Comparison of ENCODE assay signal across 9 cellular contexts in the genomic region with DNA sequence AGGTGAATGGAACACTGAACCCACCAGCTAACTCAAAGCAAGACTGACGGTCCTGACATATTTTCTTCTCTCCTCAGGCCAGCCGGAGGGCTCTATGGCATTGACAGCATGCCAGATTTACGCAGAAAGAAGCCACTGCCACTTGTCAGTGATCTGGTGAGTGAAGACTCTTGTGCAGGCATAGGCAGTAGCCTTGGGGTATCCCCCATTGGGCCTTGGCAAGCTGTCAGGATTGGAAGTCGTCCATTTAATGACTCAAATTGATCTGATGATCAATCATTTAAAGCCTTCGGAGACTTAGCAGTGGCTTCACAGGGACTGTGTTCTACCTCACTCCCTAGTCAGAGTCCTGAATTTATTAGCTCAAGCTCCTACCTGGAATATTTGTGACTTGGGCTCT.
"Had no signal": no experiment of that assay in that cellular context is flagged by ENCODE, and none has a peak within 500 bp of the region (broad histone marks: within the 10 kb centered on the region; RNA-seq: fewer than 3 reads in every experiment).

No MANE protein-coding gene starts in this region.

- H3K27ac ChIP-seq: GM23248 had no signal

- H3K4me2 ChIP-seq: GM23338 had no signal

- H3K36me3 ChIP-seq: HAP-1 had no signal

- H3K9me3 Mint-ChIP-seq: GM23338, H9, HFFc6 had no signal

- H3K9ac ChIP-seq: GM23248 had no signal

- DNase-seq: GM23248, GOT3, H7, H9, HCEC 1CT, HFFc6 had no signal

- ATAC-seq: GM23338, HCT116 had no signal

- H3K4me3 ChIP-seq: GM23248, GM23338, HAP-1 had no signal

- H3K27ac Mint-ChIP-seq: GM23338, HFFc6 had no signal

- H3K4me3 Mint-ChIP-seq: GM23338, H9, HFFc6 had no signal

- H3K9me3 ChIP-seq: HAP-1 had no signal

- H2AFZ ChIP-seq: GM23248, GM23338 had no signal
